In the genomic region with DNA sequence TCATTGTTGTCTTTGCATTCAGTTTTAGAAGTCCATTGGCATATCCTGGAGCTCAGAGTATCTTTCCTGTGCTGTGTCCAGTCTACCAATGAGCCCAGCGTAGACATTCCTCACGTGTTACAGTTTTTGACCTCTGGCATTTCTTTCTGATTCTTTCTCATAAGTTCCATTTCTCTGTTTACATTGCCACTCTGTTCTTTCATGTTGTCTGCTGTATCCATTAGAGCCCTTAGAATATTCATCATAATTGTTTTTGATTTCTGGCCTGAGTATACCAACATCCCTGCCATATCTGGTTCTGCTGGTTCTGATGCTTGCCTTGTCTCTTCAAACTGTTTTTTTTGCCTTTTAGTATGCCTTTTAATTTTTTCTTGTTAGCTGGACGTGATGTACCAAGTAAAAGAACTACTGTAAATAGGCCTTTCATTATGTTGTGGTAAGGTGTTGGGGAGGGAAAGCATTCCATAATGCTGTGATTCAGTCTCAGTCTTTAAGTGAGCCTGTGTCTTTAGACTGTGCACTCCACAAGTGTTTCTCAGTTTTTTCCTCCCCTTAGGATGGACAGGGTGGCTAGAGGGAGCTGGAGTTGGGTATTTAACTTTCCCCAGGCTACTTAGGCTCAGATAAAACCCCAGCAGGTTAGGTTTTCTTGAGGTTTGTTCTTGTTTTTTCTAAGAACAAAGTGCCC, we compare ENCODE assay signal across 22 cellular contexts. TPM values are rescaled to one million over a fixed set of nuclear protein-coding genes. Genes with fewer than 3 reads are reported as not detected.
DNase-seq lines count a peak whose midpoint lies in the region; ATAC-seq and TF ChIP-seq lines count a peak whose summit lies in the region.
"Had no signal": no experiment of that assay in that cellular context is flagged by ENCODE, and none has a peak within 500 bp of the region (broad histone marks: within the 10 kb centered on the region; RNA-seq: fewer than 3 reads in every experiment).

No MANE protein-coding gene starts in this region.

- peaks cover 3% of the 10 kb centered on the region for H3K9me3 Mint-ChIP-seq in CD8-positive, alpha-beta T cell
- H3K9me3 Mint-ChIP-seq in HFFc6, result peaks cover 3% of the 10 kb centered on the region; the same call in 1 of the 2 replicates
- H3K9me3 Mint-ChIP-seq: activated naive CD4-positive, alpha-beta T cell treated with anti-CD3 and anti-CD28 coated beads, Interleukin-2, amount 10 ng/mL, durations not matched to agents 7 days and 5 days had no signal

- peaks cover 68% of the 10 kb centered on the region for H3K36me3 Mint-ChIP-seq in CD8-positive, alpha-beta T cell
- peaks cover 33% of the 10 kb centered on the region for H3K36me3 Mint-ChIP-seq in HFFc6 (ENCODE audit: low read depth)

- H3K4me1 ChIP-seq in CD8-positive, alpha-beta T cell (ENCODE audit: insufficient read depth, low read length), result no peaks in the 10 kb centered on the region
- no peaks in the 10 kb centered on the region for H3K4me1 ChIP-seq in PC-9 (replicated peaks; ENCODE audit: insufficient read depth)
- H3K4me1 ChIP-seq: foreskin keratinocyte, sigmoid colon, SJSA1 had no signal

- no peak overlapping the region for H3K27ac ChIP-seq in CD8-positive, alpha-beta T cell (ENCODE audit: low read depth, low read length)
- no peak overlapping the region for H3K27ac ChIP-seq in PC-9
- H3K27ac ChIP-seq: foreskin keratinocyte, SJSA1 had no signal

- H3K4me2 ChIP-seq in PC-9, result no peak overlapping the region

- no peaks in the 10 kb centered on the region for H3K27me3 Mint-ChIP-seq in CD8-positive, alpha-beta T cell (ENCODE audit: low read depth)
- H3K27me3 Mint-ChIP-seq in HFFc6 (ENCODE audit: insufficient read depth), result no peaks in the 10 kb centered on the region
- H3K27me3 Mint-ChIP-seq: activated CD4-positive, alpha-beta T cell treated with anti-CD3 and anti-CD28 coated beads for 36 hours; activated naive CD4-positive, alpha-beta T cell treated with anti-CD3 and anti-CD28 coated beads, Interleukin-2, amount 10 ng/mL, durations not matched to agents 7 days and 5 days had no signal

- no peak overlapping the region for H3K4me3 Mint-ChIP-seq in CD8-positive, alpha-beta T cell
- no peak overlapping the region for H3K4me3 Mint-ChIP-seq in HFFc6
- H3K4me3 Mint-ChIP-seq: activated CD4-positive, alpha-beta T cell treated with anti-CD3 and anti-CD28 coated beads for 36 hours; activated naive CD4-positive, alpha-beta T cell treated with anti-CD3 and anti-CD28 coated beads, Interleukin-2, amount 10 ng/mL, durations not matched to agents 7 days and 5 days had no signal

- DNase-seq in CD8-positive, alpha-beta T cell, result no peak
- DNase-seq in HFFc6 (peak; percentile 20), choroid plexus epithelial cell (ENCODE audit: low read depth) (peak; percentile 74), lung microvascular endothelial cell (ENCODE audit: low read depth in 2 of 2) (peak; percentile 15 to 70), PC-9 (no peak)
- DNase-seq in stimulated activated naive CD8-positive, alpha-beta T cell treated with anti-CD3 and anti-CD28 coated beads, Interleukin-15, Interleukin-2, amounts not matched to agents 100 U/mL and 50 U/mL, for 24 hours, result no peak
- DNase-seq: activated CD4-positive, alpha-beta T cell treated with anti-CD3 and anti-CD28 coated beads for 36 hours; activated CD8-positive, alpha-beta memory T cell treated with anti-CD3 and anti-CD28 coated beads, Interleukin-2, amount 50 U/mL, for 48 hours; activated naive CD4-positive, alpha-beta T cell treated with anti-CD3 and anti-CD28 coated beads, Interleukin-2, amount 10 ng/mL, durations not matched to agents 7 days and 5 days; effector CD8-positive, alpha-beta T cell; GDM1; NCI-H1048; NCI-H748 treated with DMSO at 0.1 percent for 48 hours; occipital lobe; OCI-M1; sigmoid colon had no signal

- no peak for TF ChIP-seq CTCF in CD8-positive, alpha-beta T cell (IDR thresholded peaks at IDR 0.05)
- TF ChIP-seq CTCF in HFFc6 (IDR thresholded peaks at IDR 0.05) (no peak), choroid plexus epithelial cell (conservative IDR thresholded peaks at IDR 0.05; ENCODE audit: low read depth, low read length) (no peak), PC-9 (conservative IDR thresholded peaks at IDR 0.05) (no peak)

- H4K20me1 ChIP-seq in PC-9 (ENCODE audit: insufficient read depth), result peaks cover 13% of the 10 kb centered on the region; the same call in 1 of the 2 replicates

- H3K9me2 ChIP-seq in PC-9 (ENCODE audit: insufficient read depth), result no peaks in the 10 kb centered on the region

- ATAC-seq in CD8-positive, alpha-beta T cell, result no peak
- ATAC-seq in stimulated activated naive CD8-positive, alpha-beta T cell treated with anti-CD3 and anti-CD28 coated beads, Interleukin-15, Interleukin-2, amounts not matched to agents 100 U/mL and 50 U/mL, for 24 hours, result no peak
- ATAC-seq in SK-N-SH treated with all-trans-retinoic acid at 6 μM for 48 hours, result no peak
- ATAC-seq in GM21526 (IDR thresholded peaks at IDR 0.05; ENCODE audit: low FRiP score, unreplicated experiment), result no peak
- ATAC-seq: activated CD4-positive, alpha-beta T cell treated with anti-CD3 and anti-CD28 coated beads for 36 hours; foreskin keratinocyte; GM12878; left lobe of liver had no signal

- intact Hi-C loops in CD8-positive, alpha-beta T cell (cut with DNase I, micrococcal nuclease), result no loop called here
- intact Hi-C loops in PC-9 (cut with micrococcal nuclease; ENCODE audit: unreplicated experiment), result loop anchor here (10.0 kb wide), 1 partner anchor 48 kb away; no protein-coding TSS in a partner anchor

- CTCF ChIA-PET in CD8-positive, alpha-beta T cell (lab: Charles Lee), result interaction anchor here (1.0 kb wide), 1 partner anchor 57 kb away, joined by 3 read pairs; no protein-coding TSS in a partner anchor
- CTCF ChIA-PET in PC-9 (lab: Charles Lee), result no interaction called here

- H3K79me2 ChIP-seq in PC-9 (ENCODE audit: low read depth), result peaks cover 9% of the 10 kb centered on the region; the same call in 1 of the 2 replicates

- peaks cover 8% of the 10 kb centered on the region for H3K36me3 ChIP-seq in CD8-positive, alpha-beta T cell (ENCODE audit: insufficient read depth, low read length)
- peaks cover 28% of the 10 kb centered on the region for H3K36me3 ChIP-seq in PC-9 (ENCODE audit: low read depth)

- H3K4me1 Mint-ChIP-seq in CD8-positive, alpha-beta T cell (ENCODE audit: low read depth), result peaks cover 6% of the 10 kb centered on the region
- peaks cover 21% of the 10 kb centered on the region for H3K4me1 Mint-ChIP-seq in HFFc6 (ENCODE audit: low read depth)

- H2AFZ ChIP-seq in PC-9, result no peak overlapping the region

- no TSS peak for BruUV-seq in PC-9 (replicated peaks; lab: Mats Ljungman, UMichigan)

- POLR2A ChIA-PET in CD8-positive, alpha-beta T cell (lab: Charles Lee), result interaction anchor here (0.7 kb wide), 2 partner anchors 9 to 491 kb away, joined by 4 to 5 read pairs; no protein-coding TSS in a partner anchor
- POLR2A ChIA-PET in PC-9 (lab: Charles Lee; ENCODE audit: unreplicated experiment), result no interaction called here

- H3K9me3 ChIP-seq in CD8-positive, alpha-beta T cell (ENCODE audit: low read length), result no peaks in the 10 kb centered on the region
- H3K9me3 ChIP-seq in PC-9 (ENCODE audit: insufficient read depth, low read depth), result no peaks in the 10 kb centered on the region
- H3K9me3 ChIP-seq: SJSA1 had no signal

- H3K4me3 ChIP-seq in CD8-positive, alpha-beta T cell (ENCODE audit: low read depth, low read length), result no peak overlapping the region
- no peak overlapping the region for H3K4me3 ChIP-seq in choroid plexus epithelial cell (ENCODE audit: low read depth, low read length)
- no peak overlapping the region for H3K4me3 ChIP-seq in PC-9
- H3K4me3 ChIP-seq: GM12878, sigmoid colon, SJSA1 had no signal

- no peaks in the 10 kb centered on the region for H3F3A ChIP-seq in PC-9 (ENCODE audit: insufficient read depth, low read depth)

- peak overlapping the region; percentile 45 for H3K27ac Mint-ChIP-seq in CD8-positive, alpha-beta T cell
- H3K27ac Mint-ChIP-seq in HFFc6, result peak overlapping the region; percentile 66
- H3K27ac Mint-ChIP-seq: activated CD4-positive, alpha-beta T cell treated with anti-CD3 and anti-CD28 coated beads for 36 hours; activated naive CD4-positive, alpha-beta T cell treated with anti-CD3 and anti-CD28 coated beads, Interleukin-2, amount 10 ng/mL, durations not matched to agents 7 days and 5 days had no signal

- H3K27me3 ChIP-seq in CD8-positive, alpha-beta T cell (ENCODE audit: insufficient read depth, low read length), result no peaks in the 10 kb centered on the region
- H3K27me3 ChIP-seq in PC-9 (ENCODE audit: insufficient read depth, low read depth), result no peaks in the 10 kb centered on the region
- H3K27me3 ChIP-seq: foreskin keratinocyte, sigmoid colon, SJSA1 had no signal

TF ChIP-seq in SK-N-SH treated with all-trans-retinoic acid at 6 μM for 48 hours, 23 proteins besides CTCF, POLR2A, EP300 and RAD21:
- TF ChIP-seq CSDC2 (CRISPR knock-in tag; IDR thresholded peaks at IDR 0.05), result no peak
- TF ChIP-seq TOX (CRISPR knock-in tag; IDR thresholded peaks at IDR 0.05; ENCODE audit: borderline replicate concordance), result no peak
- TF ChIP-seq PPARA (CRISPR knock-in tag; IDR thresholded peaks at IDR 0.05; ENCODE audit: borderline replicate concordance), result no peak
- TF ChIP-seq ZC3H10 (CRISPR knock-in tag; IDR thresholded peaks at IDR 0.05), result no peak
- no peak for TF ChIP-seq OSR1 (CRISPR knock-in tag; IDR thresholded peaks at IDR 0.05)

RNA-seq across cellular contexts. Expression of a gene that starts 35.6 kb away (rescaled TPM):
- total RNA-seq in CD8-positive, alpha-beta T cell, result 10 to 100 TPM; 22.8 to 24.3 TPM
- total RNA-seq in HFFc6 (2021; fragmentation: NEBNext Ultra II Directional; extraction: Animal tissue kit (Norgen Biotek cat#: 25700)), result 10 to 100 TPM; 15.1 to 21.0 (median 18.4) TPM
- total RNA-seq in lung microvascular endothelial cell (16.1 and 24.4 TPM in 2 replicates), PC-9 (2021) (37.8 and 44.9 TPM in 2 replicates)

Comparison
In these comparisons a context has a peak if more than half of its experiments do, and no peak if none do; other contexts are left out.
1. DNase-seq: peak in HFFc6 (single experiment), choroid plexus epithelial cell (single experiment) and lung microvascular endothelial cell (2 of 2); none in CD8-positive, alpha-beta T cell (0 of 7), stimulated activated naive CD8-positive, alpha-beta T cell treated with anti-CD3 and anti-CD28 coated beads, Interleukin-15, Interleukin-2, amounts not matched to agents 100 U/mL and 50 U/mL, for 24 hours (single experiment) and PC-9 (0 of 2).